ENCODE assay signal across 8 cellular contexts in the genomic region with DNA sequence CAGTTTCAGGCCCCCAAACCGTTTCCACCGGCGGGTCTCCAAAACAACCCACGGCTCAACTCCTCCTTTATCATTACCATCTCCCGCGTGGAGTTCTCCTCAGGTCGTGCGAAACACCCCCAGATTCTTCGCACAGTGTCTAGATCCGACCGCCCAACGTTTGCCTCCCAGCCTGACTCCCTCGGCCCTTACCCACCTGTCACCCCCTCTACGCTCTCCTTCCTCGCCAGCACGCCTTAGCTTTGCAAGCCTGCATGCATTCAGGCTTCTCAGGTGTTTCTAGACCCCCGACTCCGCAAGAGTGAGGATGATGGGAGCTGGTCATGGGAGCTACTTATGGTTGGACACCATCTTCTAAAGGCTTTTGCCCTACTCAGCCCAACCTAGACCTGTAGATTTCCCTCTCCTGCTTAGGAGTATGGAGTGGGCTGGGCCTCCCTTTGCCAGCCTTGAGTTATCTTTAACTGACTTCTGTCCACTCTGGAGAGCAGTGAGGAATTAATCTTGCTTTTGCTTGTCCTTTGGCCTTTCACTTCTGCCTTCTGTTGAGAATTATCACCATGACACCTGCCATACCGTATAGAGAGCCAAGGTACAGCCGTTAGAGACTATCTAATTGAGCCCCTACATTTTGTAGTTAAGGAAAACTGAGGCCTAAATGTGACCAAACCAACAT. TPM values are rescaled to one million over a fixed set of nuclear protein-coding genes. Genes with fewer than 3 reads are reported as not detected.
DNase-seq lines count a peak whose midpoint lies in the region; ATAC-seq and TF ChIP-seq lines count a peak whose summit lies in the region.

No MANE protein-coding gene starts in this region.

- DNase-seq in Right ventricle myocardium superior (no peak), cardiac septum (ENCODE audit: low spot score) (no peak), cerebellar cortex (ENCODE audit: low spot score) (peak; percentile 23), lung (ENCODE audit: low spot score) (no peak), progenitor cell of endocrine pancreas (ENCODE audit: low spot score, unreplicated experiment) (no peak), nephron progenitor cell (no peak), ACHN (no peak)

- peaks cover 4 to 13% of the 10 kb centered on the region in 2 donors for H3K4me1 ChIP-seq in lung (ENCODE audit: control insufficient read depth in 2 of 2, insufficient read depth in 2 of 2, low read length in 2 of 2)

- in situ Hi-C loops in ACHN (cut with HindIII; ENCODE audit: low pct_ligation_motif_present, low pct_unique_long_range_greater_than_20kb, low sequenced_read_pairs) = no loop called here

- H3K27ac ChIP-seq in lung (ENCODE audit: low read depth in 1 of 2, low read length in 1 of 2) = peak overlapping the region; percentile 87 to 94

- no peak overlapping the region for H3K4me3 Mint-ChIP-seq in progenitor cell of endocrine pancreas (ENCODE audit: low read depth)
- H3K4me3 Mint-ChIP-seq in nephron progenitor cell = no peak overlapping the region

- H3K27me3 Mint-ChIP-seq in progenitor cell of endocrine pancreas (no peaks in the 10 kb centered on the region), nephron progenitor cell (ENCODE audit: low read depth, poor library complexity) (peaks cover 8% of the 10 kb centered on the region)

- TF ChIP-seq CTCF in lung (IDR thresholded peaks at IDR 0.05; ENCODE audit: control extremely low read depth, extremely low read depth) (no peak), progenitor cell of endocrine pancreas (IDR thresholded peaks at IDR 0.05; ENCODE audit: unreplicated experiment) (no peak), nephron progenitor cell (IDR thresholded peaks at IDR 0.05) (no peak)

- intact Hi-C loops in Right ventricle myocardium superior (cut with DNase I) = no loop called here
- intact Hi-C loops in cardiac septum (cut with DNase I) = no loop called here

- peaks cover 14% of the 10 kb centered on the region for H3K4me1 Mint-ChIP-seq in progenitor cell of endocrine pancreas (ENCODE audit: low read depth)
- peaks cover 32% of the 10 kb centered on the region for H3K4me1 Mint-ChIP-seq in nephron progenitor cell

- H3K27me3 ChIP-seq in lung (ENCODE audit: control insufficient read depth, insufficient read depth) = no peaks in the 10 kb centered on the region

- peaks cover 1% of the 10 kb centered on the region for H3K36me3 Mint-ChIP-seq in progenitor cell of endocrine pancreas (ENCODE audit: insufficient read depth)
- H3K36me3 Mint-ChIP-seq in nephron progenitor cell (ENCODE audit: low read depth) = no peaks in the 10 kb centered on the region

- 14 to 16% methylated on average over 20 of the region's 20 CpGs for WGBS in lung, 2 donors

- peak overlapping the region; percentile 93 for H3K4me3 ChIP-seq in lung

- ATAC-seq in Right ventricle myocardium superior (ENCODE audit: poor library complexity) (peak; percentile 4), lung (ENCODE audit: insufficient read depth, low FRiP score) (no peak), GM21717 (IDR thresholded peaks at IDR 0.05; ENCODE audit: unreplicated experiment) (no peak)

- H3K9me3 Mint-ChIP-seq in progenitor cell of endocrine pancreas (ENCODE audit: low read depth) (no peaks in the 10 kb centered on the region), nephron progenitor cell (no peaks in the 10 kb centered on the region)

- H3K36me3 ChIP-seq in lung (ENCODE audit: control insufficient read depth in 2 of 2, insufficient read depth in 2 of 2, low read length in 2 of 2) = no peaks in the 10 kb centered on the region

- no peaks in the 10 kb centered on the region for H3K9me3 ChIP-seq in lung (ENCODE audit: control insufficient read depth in 2 of 2, insufficient read depth in 1 of 2, low read length in 1 of 2)

- H3K27ac Mint-ChIP-seq in progenitor cell of endocrine pancreas (no peak overlapping the region), nephron progenitor cell (no peak overlapping the region)

RNA-seq across cellular contexts. Expression of gene ATP5IF1, which starts 0.9 kb away (rescaled TPM):
- total RNA-seq in Right ventricle myocardium superior (358 TPM), cardiac septum (423 TPM), lung (100 to 1,000 TPM in 1 of 2 donors, 10 to 100 TPM in 1; 90.2 to 122 TPM), progenitor cell of endocrine pancreas (130 and 152 TPM in 2 replicates)
- 100 to 1,000 TPM; 163 to 758 TPM for polyA plus RNA-seq in lung

RNA-seq across cellular contexts. Expression of gene DNAJC8, which starts 4.0 kb away (rescaled TPM):
- total RNA-seq in Right ventricle myocardium superior = 54.9 TPM
- 54.1 TPM for total RNA-seq in cardiac septum
- 10 to 100 TPM; 38.9 to 61.4 TPM for total RNA-seq in lung
- polyA plus RNA-seq in lung = 10 to 100 TPM; 70.2 to 84.0 TPM
- total RNA-seq in progenitor cell of endocrine pancreas = 87.1 and 90.3 TPM in 2 replicates

RNA-seq across cellular contexts. Expression of gene SESN2, which starts 22.5 kb away (rescaled TPM):
- 2.6 TPM for total RNA-seq in Right ventricle myocardium superior
- 4.7 TPM for total RNA-seq in cardiac septum
- total RNA-seq in lung = 10 to 100 TPM in 1 of 2 donors, 1 to 10 TPM in 1; 3.3 to 19.4 TPM
- 10 to 100 TPM in 1 of 2 donors, 1 to 10 TPM in 1; 6.6 to 15.3 TPM for polyA plus RNA-seq in lung
- 22.2 and 25.8 TPM in 2 replicates for total RNA-seq in progenitor cell of endocrine pancreas
